In the genomic region with DNA sequence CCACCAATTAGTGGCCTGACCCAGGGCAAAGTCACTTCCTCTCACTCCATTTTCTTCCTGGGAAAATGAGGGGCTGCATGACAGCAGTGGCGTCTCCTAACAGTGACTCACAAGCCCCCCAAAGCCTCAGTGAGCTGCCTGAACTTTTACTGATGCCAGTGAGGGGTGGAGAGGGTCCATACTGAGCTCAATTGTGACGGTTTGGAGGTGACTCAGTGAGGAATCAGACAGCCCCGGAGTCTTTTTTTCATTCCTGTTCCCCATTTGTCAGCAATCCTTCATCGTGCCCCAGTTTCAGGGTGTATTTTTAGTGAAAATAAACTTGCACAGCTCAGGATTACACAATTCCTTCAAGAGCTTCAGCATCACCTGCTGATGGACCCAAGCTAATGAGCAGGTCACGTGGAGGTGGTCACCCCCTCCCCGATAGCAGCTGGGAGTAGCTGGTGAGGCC, we compare ENCODE assay signal across 1 cellular context.
TF ChIP-seq lines count a peak whose summit lies in the region.

No MANE protein-coding gene starts in this region.

TF ChIP-seq in GM23338, 12 proteins besides CTCF, POLR2A, EP300 and RAD21 (continued from another document):
- TF ChIP-seq, protein P1, sequence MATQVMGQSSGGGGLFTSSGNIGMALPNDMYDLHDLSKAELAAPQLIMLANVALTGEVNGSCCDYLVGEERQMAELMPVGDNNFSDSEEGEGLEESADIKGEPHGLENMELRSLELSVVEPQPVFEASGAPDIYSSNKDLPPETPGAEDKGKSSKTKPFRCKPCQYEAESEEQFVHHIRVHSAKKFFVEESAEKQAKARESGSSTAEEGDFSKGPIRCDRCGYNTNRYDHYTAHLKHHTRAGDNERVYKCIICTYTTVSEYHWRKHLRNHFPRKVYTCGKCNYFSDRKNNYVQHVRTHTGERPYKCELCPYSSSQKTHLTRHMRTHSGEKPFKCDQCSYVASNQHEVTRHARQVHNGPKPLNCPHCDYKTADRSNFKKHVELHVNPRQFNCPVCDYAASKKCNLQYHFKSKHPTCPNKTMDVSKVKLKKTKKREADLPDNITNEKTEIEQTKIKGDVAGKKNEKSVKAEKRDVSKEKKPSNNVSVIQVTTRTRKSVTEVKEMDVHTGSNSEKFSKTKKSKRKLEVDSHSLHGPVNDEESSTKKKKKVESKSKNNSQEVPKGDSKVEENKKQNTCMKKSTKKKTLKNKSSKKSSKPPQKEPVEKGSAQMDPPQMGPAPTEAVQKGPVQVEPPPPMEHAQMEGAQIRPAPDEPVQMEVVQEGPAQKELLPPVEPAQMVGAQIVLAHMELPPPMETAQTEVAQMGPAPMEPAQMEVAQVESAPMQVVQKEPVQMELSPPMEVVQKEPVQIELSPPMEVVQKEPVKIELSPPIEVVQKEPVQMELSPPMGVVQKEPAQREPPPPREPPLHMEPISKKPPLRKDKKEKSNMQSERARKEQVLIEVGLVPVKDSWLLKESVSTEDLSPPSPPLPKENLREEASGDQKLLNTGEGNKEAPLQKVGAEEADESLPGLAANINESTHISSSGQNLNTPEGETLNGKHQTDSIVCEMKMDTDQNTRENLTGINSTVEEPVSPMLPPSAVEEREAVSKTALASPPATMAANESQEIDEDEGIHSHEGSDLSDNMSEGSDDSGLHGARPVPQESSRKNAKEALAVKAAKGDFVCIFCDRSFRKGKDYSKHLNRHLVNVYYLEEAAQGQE (IDR thresholded peaks at IDR 0.05; ENCODE audit: unreplicated experiment), result no peak
- TF ChIP-seq ZNF331 (CRISPR knock-in tag; IDR thresholded peaks at IDR 0.05; ENCODE audit: low read depth), result no peak
- no peak for TF ChIP-seq ZNF114 (CRISPR knock-in tag; IDR thresholded peaks at IDR 0.05)
- TF ChIP-seq, protein P2, sequence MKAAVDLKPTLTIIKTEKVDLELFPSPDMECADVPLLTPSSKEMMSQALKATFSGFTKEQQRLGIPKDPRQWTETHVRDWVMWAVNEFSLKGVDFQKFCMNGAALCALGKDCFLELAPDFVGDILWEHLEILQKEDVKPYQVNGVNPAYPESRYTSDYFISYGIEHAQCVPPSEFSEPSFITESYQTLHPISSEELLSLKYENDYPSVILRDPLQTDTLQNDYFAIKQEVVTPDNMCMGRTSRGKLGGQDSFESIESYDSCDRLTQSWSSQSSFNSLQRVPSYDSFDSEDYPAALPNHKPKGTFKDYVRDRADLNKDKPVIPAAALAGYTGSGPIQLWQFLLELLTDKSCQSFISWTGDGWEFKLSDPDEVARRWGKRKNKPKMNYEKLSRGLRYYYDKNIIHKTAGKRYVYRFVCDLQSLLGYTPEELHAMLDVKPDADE (IDR thresholded peaks at IDR 0.05), result no peak
- no peak for TF ChIP-seq NANOG (IDR thresholded peaks at IDR 0.05; ENCODE audit: borderline replicate concordance)
- TF ChIP-seq STAT1 (IDR thresholded peaks at IDR 0.05; ENCODE audit: unreplicated experiment), result no peak
- no peak for TF ChIP-seq POLR2AphosphoS5 (IDR thresholded peaks at IDR 0.05; ENCODE audit: low read depth)
- TF ChIP-seq, protein P3, sequence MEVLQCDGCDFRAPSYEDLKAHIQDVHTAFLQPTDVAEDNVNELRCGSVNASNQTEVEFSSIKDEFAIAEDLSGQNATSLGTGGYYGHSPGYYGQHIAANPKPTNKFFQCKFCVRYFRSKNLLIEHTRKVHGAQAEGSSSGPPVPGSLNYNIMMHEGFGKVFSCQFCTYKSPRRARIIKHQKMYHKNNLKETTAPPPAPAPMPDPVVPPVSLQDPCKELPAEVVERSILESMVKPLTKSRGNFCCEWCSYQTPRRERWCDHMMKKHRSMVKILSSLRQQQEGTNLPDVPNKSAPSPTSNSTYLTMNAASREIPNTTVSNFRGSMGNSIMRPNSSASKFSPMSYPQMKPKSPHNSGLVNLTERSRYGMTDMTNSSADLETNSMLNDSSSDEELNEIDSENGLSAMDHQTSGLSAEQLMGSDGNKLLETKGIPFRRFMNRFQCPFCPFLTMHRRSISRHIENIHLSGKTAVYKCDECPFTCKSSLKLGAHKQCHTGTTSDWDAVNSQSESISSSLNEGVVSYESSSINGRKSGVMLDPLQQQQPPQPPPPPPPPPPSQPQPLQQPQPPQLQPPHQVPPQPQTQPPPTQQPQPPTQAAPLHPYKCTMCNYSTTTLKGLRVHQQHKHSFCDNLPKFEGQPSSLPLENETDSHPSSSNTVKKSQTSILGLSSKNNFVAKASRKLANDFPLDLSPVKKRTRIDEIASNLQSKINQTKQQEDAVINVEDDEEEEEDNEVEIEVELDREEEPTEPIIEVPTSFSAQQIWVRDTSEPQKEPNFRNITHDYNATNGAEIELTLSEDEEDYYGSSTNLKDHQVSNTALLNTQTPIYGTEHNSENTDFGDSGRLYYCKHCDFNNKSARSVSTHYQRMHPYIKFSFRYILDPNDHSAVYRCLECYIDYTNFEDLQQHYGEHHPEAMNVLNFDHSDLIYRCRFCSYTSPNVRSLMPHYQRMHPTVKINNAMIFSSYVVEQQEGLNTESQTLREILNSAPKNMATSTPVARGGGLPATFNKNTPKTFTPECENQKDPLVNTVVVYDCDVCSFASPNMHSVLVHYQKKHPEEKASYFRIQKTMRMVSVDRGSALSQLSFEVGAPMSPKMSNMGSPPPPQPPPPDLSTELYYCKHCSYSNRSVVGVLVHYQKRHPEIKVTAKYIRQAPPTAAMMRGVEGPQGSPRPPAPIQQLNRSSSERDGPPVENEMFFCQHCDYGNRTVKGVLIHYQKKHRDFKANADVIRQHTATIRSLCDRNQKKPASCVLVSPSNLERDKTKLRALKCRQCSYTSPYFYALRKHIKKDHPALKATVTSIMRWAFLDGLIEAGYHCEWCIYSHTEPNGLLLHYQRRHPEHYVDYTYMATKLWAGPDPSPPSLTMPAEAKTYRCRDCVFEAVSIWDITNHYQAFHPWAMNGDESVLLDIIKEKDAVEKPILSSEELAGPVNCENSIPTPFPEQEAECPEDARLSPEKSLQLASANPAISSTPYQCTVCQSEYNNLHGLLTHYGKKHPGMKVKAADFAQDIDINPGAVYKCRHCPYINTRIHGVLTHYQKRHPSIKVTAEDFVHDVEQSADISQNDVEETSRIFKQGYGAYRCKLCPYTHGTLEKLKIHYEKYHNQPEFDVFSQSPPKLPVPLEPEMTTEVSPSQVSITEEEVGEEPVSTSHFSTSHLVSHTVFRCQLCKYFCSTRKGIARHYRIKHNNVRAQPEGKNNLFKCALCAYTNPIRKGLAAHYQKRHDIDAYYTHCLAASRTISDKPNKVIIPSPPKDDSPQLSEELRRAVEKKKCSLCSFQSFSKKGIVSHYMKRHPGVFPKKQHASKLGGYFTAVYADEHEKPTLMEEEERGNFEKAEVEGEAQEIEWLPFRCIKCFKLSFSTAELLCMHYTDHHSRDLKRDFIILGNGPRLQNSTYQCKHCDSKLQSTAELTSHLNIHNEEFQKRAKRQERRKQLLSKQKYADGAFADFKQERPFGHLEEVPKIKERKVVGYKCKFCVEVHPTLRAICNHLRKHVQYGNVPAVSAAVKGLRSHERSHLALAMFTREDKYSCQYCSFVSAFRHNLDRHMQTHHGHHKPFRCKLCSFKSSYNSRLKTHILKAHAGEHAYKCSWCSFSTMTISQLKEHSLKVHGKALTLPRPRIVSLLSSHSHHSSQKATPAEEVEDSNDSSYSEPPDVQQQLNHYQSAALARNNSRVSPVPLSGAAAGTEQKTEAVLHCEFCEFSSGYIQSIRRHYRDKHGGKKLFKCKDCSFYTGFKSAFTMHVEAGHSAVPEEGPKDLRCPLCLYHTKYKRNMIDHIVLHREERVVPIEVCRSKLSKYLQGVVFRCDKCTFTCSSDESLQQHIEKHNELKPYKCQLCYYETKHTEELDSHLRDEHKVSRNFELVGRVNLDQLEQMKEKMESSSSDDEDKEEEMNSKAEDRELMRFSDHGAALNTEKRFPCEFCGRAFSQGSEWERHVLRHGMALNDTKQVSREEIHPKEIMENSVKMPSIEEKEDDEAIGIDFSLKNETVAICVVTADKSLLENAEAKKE (CRISPR knock-in tag; IDR thresholded peaks at IDR 0.05), result no peak
- no peak for TF ChIP-seq CREB1 (CRISPR knock-in tag; IDR thresholded peaks at IDR 0.05; ENCODE audit: low read depth)
- no peak for TF ChIP-seq JUNB (IDR thresholded peaks at IDR 0.05; ENCODE audit: unreplicated experiment)
TF ChIP-seq in GM23338: peak in this region for 0.
